9 cellular contexts compared by ENCODE assay signal in the genomic region with DNA sequence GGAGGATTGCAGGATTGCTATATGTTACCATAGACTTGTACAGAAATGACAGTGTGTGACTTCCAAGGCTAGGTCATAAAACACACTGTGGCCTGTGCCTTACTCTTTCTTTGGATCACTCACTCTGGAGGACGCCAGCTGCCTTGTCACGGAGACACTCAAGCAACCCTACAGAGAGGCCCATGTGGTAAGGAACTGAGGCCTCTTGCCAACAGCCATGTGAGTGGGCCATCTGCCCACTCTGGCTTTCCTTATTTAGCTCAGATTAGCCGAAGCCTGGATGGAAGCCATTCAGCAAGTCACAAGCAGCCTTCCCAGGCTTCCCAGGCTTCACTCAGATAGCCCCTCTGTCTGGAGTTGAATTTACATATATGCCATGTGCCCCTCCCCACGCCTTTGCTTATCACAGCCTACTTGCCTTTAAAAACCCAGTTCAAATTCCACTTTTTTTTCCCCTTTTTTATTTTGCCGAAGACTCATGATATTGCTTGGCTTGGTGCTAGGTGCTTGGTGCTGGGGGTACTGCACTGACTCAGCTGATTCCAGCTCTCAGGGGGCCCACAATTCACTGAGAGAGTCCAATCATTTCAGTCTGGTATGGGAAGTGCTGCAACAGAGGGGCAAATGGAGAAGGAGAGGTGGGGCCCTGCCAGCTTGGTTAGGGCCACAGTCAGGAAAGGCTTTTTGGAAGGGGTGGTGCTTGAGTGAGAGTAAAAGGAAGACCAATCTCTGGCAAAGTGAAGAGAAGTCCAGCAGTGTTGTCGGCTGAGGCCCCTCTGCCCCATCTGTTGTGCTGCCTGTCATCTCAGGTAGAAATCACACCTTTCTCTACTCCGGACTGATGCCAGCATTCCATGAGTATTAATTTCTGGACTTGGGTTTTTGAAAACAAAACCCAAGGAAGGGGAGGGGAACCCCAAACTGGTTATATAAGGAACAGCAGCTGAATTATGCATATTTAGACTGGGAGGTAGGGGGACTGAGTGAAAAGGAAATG. TPM values are rescaled to one million over a fixed set of nuclear protein-coding genes. Genes with fewer than 3 reads are reported as not detected.
DNase-seq lines count a peak whose midpoint lies in the region; ATAC-seq and TF ChIP-seq lines count a peak whose summit lies in the region.
"Had no signal": no experiment of that assay in that cellular context is flagged by ENCODE, and none has a peak within 500 bp of the region (broad histone marks: within the 10 kb centered on the region; RNA-seq: fewer than 3 reads in every experiment).

No MANE protein-coding gene starts in this region.

- H3K4me3 Mint-ChIP-seq in progenitor cell of endocrine pancreas (ENCODE audit: low read depth): no peak overlapping the region

- POLR2A ChIA-PET in RWPE1 (lab: Yijun Ruan, JAX; ENCODE audit: low non-redundant PET): no interaction called here

- TF ChIP-seq POLR2A in adrenal gland (IDR thresholded peaks at IDR 0.05) (no peak), gastrocnemius medialis (IDR thresholded peaks at IDR 0.05) (peak in 1 of 2 donors; percentile 15)

- H3K9me3 ChIP-seq in adrenal gland (replicated peaks in 1 of 3) (no peaks in the 10 kb centered on the region), gastrocnemius medialis (no peaks in the 10 kb centered on the region)
- H3K9me3 ChIP-seq: SJSA1 had no signal

- no peaks in the 10 kb centered on the region for H3K36me3 ChIP-seq in adrenal gland (replicated peaks in 1 of 2)
- H3K36me3 ChIP-seq in gastrocnemius medialis: no peaks in the 10 kb centered on the region
- H3K36me3 ChIP-seq: SJSA1 had no signal

- H3K4me1 ChIP-seq in adrenal gland (replicated peaks in 1 of 2) (peaks cover 5 to 31% of the 10 kb centered on the region in 2 donors), gastrocnemius medialis (peaks cover 31 to 47% of the 10 kb centered on the region in 2 donors)

- no peaks in the 10 kb centered on the region for H3K27me3 ChIP-seq in adrenal gland
- H3K27me3 ChIP-seq in gastrocnemius medialis: no peaks in the 10 kb centered on the region
- H3K27me3 ChIP-seq: SJSA1 had no signal

- peaks cover 17% of the 10 kb centered on the region for H3K36me3 Mint-ChIP-seq in progenitor cell of endocrine pancreas (ENCODE audit: insufficient read depth)

- no peaks in the 10 kb centered on the region for H3K9me3 Mint-ChIP-seq in progenitor cell of endocrine pancreas (ENCODE audit: low read depth)

- TF ChIP-seq CTCF in adrenal gland (IDR thresholded peaks at IDR 0.05) (no peak), gastrocnemius medialis (IDR thresholded peaks at IDR 0.05 in 4 of 5, conservative IDR thresholded peaks at IDR 0.05 in 1 of 5) (no peak), progenitor cell of endocrine pancreas (IDR thresholded peaks at IDR 0.05; ENCODE audit: unreplicated experiment) (no peak), RWPE1 (conservative IDR thresholded peaks at IDR 0.05; ENCODE audit: low read depth) (no peak)

- peaks cover 3% of the 10 kb centered on the region for H3K4me1 Mint-ChIP-seq in progenitor cell of endocrine pancreas (ENCODE audit: low read depth)

- in situ Hi-C loops in gastrocnemius medialis (cut with MboI; ENCODE audit: low sequenced_read_pairs in 4 of 4): no loop called here

- 53 to 62% (median 56%) methylated on average over 6 to 7 of the region's 7 CpGs for WGBS in adrenal gland, 4 donors

- intact Hi-C loops in adrenal gland (cut with DNase I) (no loop called here), left cardiac atrium (cut with DNase I) (loop anchor here in 1 of 2 donors (10.0 kb wide), 1 partner anchor 71 kb away; no protein-coding TSS in a partner anchor), gastrocnemius medialis (cut with DNase I; ENCODE audit: low total_unique reads) (loop anchor here (1.0 to 5.0 kb wide), 2 partner anchors 15 to 71 kb away; partner anchors contain the start of genes P4HA3 and PGM2L1)

- CTCF ChIA-PET in RWPE1 (lab: Yijun Ruan, JAX): no interaction called here

- no peak overlapping the region for H3K4me3 ChIP-seq in adrenal gland
- H3K4me3 ChIP-seq in gastrocnemius medialis: no peak overlapping the region
- H3K4me3 ChIP-seq: SJSA1 had no signal

- H3K27ac ChIP-seq in adrenal gland (peak overlapping the region in 2 of 5 donors; percentile 30 to 48), gastrocnemius medialis (peak overlapping the region; percentile 84 to 93 (median 88)), RWPE1 (no peak overlapping the region)
- H3K27ac ChIP-seq: SJSA1 had no signal

- ATAC-seq in left cardiac atrium (peak; percentile 89 to 96), gastrocnemius medialis (peak; percentile 97)

- no peak overlapping the region for H3K27ac Mint-ChIP-seq in progenitor cell of endocrine pancreas

- DNase-seq in GM04503 (ENCODE audit: low read depth): peak; percentile 93
- peak; percentile 78 to 96 (median 90) for DNase-seq in adrenal gland
- peak; percentile 85 for DNase-seq in left cardiac atrium
- peak; percentile 93 to 99 for DNase-seq in gastrocnemius medialis
- DNase-seq in progenitor cell of endocrine pancreas (ENCODE audit: low spot score, unreplicated experiment): no peak
- DNase-seq in RWPE1 (ENCODE audit: low spot score): no peak
- DNase-seq in activated CD4-positive, alpha-beta T cell treated with anti-CD3 and anti-CD28 coated beads, Interleukin-2, amount 50 U/mL, for 48 hours: no peak
- DNase-seq in NCI-H226: no peak

- H3K27me3 Mint-ChIP-seq in progenitor cell of endocrine pancreas: no peaks in the 10 kb centered on the region

RNA-seq across cellular contexts. Expression of gene P4HA3, which starts 14.5 kb away (rescaled TPM):
- total RNA-seq in adrenal gland (1 to 10 TPM in 3 of 8 donors, under 1 TPM in 4, not detected in 1; 0.52 to 2.3 (median 0.91) TPM), left cardiac atrium (under 1 TPM; 0.31 to 0.38 TPM), gastrocnemius medialis (under 1 TPM in 1 of 4 donors, not detected in 3; 0.09 TPM), progenitor cell of endocrine pancreas (0.17 TPM in 1 of 2 replicates, not detected in the other)
- 1 to 10 TPM in 2 of 3 donors, under 1 TPM in 1; 0.93 to 2.9 (median 1.2) TPM for polyA plus RNA-seq in adrenal gland

Comparison
In these comparisons a context has a peak if more than half of its experiments do, and no peak if none do; other contexts are left out.
1. DNase-seq: peak in GM04503 (single experiment), adrenal gland (7 of 7), left cardiac atrium (single experiment) and gastrocnemius medialis (2 of 2); none in progenitor cell of endocrine pancreas (single experiment), RWPE1 (single experiment), activated CD4-positive, alpha-beta T cell treated with anti-CD3 and anti-CD28 coated beads, Interleukin-2, amount 50 U/mL, for 48 hours (0 of 2) and NCI-H226 (single experiment).